10 cellular contexts compared by ENCODE assay signal in the genomic region with DNA sequence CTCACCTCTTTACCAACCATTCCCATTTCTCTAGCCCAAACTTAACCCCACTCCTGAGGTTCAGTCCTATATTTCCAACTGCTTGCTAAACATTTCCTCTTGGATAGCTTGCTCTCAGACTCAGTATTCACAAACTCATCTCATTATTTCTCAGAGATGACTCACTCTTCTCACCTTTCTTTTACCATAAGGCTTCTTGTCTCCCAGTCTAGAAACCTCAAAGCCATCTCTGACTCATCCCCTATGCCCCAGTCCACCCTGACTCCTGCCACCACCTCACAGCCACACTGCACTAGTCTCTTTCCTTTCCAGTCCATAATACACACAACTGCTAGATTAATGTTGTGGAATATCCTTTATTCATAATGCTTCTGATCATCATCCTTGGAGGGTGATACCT. TPM values are rescaled to one million over a fixed set of nuclear protein-coding genes. Genes with fewer than 3 reads are reported as not detected.
DNase-seq lines count a peak whose midpoint lies in the region; ATAC-seq and TF ChIP-seq lines count a peak whose summit lies in the region.
"Had no signal": no experiment of that assay in that cellular context is flagged by ENCODE, and none has a peak within 500 bp of the region (broad histone marks: within the 10 kb centered on the region; RNA-seq: fewer than 3 reads in every experiment).

No MANE protein-coding gene starts in this region.

- H3K36me3 ChIP-seq in left lung, result no peaks in the 10 kb centered on the region
- H3K36me3 ChIP-seq in ovary, result no peaks in the 10 kb centered on the region
- H3K36me3 ChIP-seq: left ventricle myocardium inferior had no signal

- intact Hi-C loops in left lung (cut with DNase I), result no loop called here
- intact Hi-C loops in ovary (cut with DNase I), result no loop called here

- TF ChIP-seq EP300 in ovary (IDR thresholded peaks at IDR 0.05), result no peak

- H3K4me1 ChIP-seq in left lung (no peaks in the 10 kb centered on the region), ovary (ENCODE audit: insufficient read depth) (peaks cover 2% of the 10 kb centered on the region)
- H3K4me1 ChIP-seq: left ventricle myocardium inferior had no signal

- ATAC-seq in GM21360 (IDR thresholded peaks at IDR 0.05; ENCODE audit: unreplicated experiment) (peak; percentile 85), HG03342 (IDR thresholded peaks at IDR 0.05; ENCODE audit: unreplicated experiment) (peak; percentile 82), left lung (no peak)

- H3K4me3 ChIP-seq in left lung (no peak overlapping the region), ovary (no peak overlapping the region)
- H3K4me3 ChIP-seq: left ventricle myocardium inferior had no signal

- H3K9me3 ChIP-seq in left lung (no peaks in the 10 kb centered on the region), ovary (no peaks in the 10 kb centered on the region)
- H3K9me3 ChIP-seq: left ventricle myocardium inferior had no signal

- TF ChIP-seq POLR2A in ovary (IDR thresholded peaks at IDR 0.05), result no peak

- TF ChIP-seq CTCF in left lung (IDR thresholded peaks at IDR 0.05) (no peak), ovary (IDR thresholded peaks at IDR 0.05) (no peak)

- peaks cover 7 to 43% of the 10 kb centered on the region in 2 donors for H3K27me3 ChIP-seq in left lung
- H3K27me3 ChIP-seq in ovary, result no peaks in the 10 kb centered on the region

- H3K27ac ChIP-seq in left lung, result no peak overlapping the region
- H3K27ac ChIP-seq in ovary, result no peak overlapping the region
- H3K27ac ChIP-seq: left ventricle myocardium inferior had no signal

- DNase-seq in Caki2 (ENCODE audit: low read depth) (peak; percentile 62), amniotic epithelial cell (ENCODE audit: low read depth) (peak; percentile 19), nucleus accumbens (lab: John Stamatoyannopoulos, UW) (no peak), T1000 (lab: John Stamatoyannopoulos, UW) (no peak), left lung (no peak), ovary (no peak)
- DNase-seq: left ventricle myocardium inferior had no signal

- in situ Hi-C loops in Caki2 (cut with HindIII; ENCODE audit: low pct_unique_long_range_greater_than_20kb, low sequenced_read_pairs), result no loop called here

RNA-seq across cellular contexts. Expression of a gene that starts 4.8 kb away (rescaled TPM):
- 0.03 and 0.54 TPM in 2 replicates for total RNA-seq in Caki2 (2014; rRNA removed; shearing (Covaris generic); ENCODE audit: low replicate concordance)
- total RNA-seq in left lung (under 1 TPM; 0.32 to 0.39 TPM), ovary (1 to 10 TPM in 4 of 7 donors, under 1 TPM in 3; 0.70 to 8.2 (median 4.1) TPM)
- 1 to 10 TPM; 1.3 to 1.8 TPM for polyA plus RNA-seq in ovary
- total RNA-seq: left ventricle myocardium inferior had no signal
- polyA plus RNA-seq: IgD-negative memory B cell had no signal

Comparison
In these comparisons a context has a peak if more than half of its experiments do, and no peak if none do; other contexts are left out.
1. DNase-seq: peak in Caki2 (single experiment) and amniotic epithelial cell (single experiment); none in nucleus accumbens (0 of 56), T1000 (single experiment), left lung (0 of 2) and ovary (0 of 5).